15 cellular contexts compared by ENCODE assay signal in the genomic region with DNA sequence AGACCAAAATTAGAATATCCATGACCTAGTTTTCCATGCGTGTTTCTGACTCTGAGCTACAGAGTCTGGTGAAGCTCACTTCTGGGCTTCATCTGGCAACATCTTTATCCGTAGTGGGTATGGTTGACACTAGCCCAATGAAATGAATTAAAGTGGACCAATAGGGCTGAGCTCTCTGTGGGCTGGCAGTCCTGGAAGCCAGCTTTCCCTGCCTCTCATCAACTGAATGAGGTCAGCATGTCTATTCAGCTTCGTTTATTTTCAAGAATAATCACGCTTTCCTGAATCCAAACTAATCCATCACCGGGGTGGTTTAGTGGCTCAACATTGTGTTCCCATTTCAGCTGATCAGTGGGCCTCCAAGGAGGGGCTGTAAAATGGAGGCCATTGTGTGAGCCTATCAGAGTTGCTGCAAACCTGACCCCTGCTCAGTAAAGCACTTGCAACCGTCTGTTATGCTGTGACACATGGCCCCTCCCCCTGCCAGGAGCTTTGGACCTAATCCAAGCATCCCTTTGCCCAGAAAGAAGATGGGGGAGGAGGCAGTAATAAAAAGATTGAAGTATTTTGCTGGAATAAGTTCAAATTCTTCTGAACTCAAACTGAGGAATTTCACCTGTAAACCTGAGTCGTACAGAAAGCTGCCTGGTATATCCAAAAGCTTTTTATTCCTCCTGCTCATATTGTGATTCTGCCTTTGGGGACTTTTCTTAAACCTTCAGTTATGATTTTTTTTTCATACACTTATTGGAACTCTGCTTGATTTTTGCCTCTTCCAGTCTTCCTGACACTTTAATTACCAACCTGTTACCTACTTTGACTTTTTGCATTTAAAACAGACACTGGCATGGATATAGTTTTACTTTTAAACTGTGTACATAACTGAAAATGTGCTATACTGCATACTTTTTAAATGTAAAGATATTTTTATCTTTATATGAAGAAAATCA. TPM values are rescaled to one million over a fixed set of nuclear protein-coding genes. Genes with fewer than 3 reads are reported as not detected.
A peak's percentile ranks its signal among the peaks of the same experiment; 100 is the strongest.
DNase-seq lines count a peak whose midpoint lies in the region; ATAC-seq, FAIRE-seq and TF ChIP-seq lines count a peak whose summit lies in the region.
"Had no signal": no experiment of that assay in that cellular context is flagged by ENCODE, and none has a peak within 500 bp of the region (broad histone marks: within the 10 kb centered on the region; RNA-seq: fewer than 3 reads in every experiment).

No MANE protein-coding gene starts in this region.

- POLR2A ChIA-PET in endothelial cell of umbilical vein (lab: Charles Lee): no interaction called here

- no peaks in the 10 kb centered on the region for H3K9me1 ChIP-seq in endothelial cell of umbilical vein (replicated peaks; ENCODE audit: control insufficient read depth, extremely low read depth, insufficient read depth, low read length)

- FAIRE-seq in endothelial cell of umbilical vein (lab: Jason Lieb, UNC) (no peak), small intestine (lab: Jason Lieb, UNC) (no peak)
- FAIRE-seq: endometrium had no signal

- 60 to 66% (median 63%) methylated on average over 7 of the region's 7 CpGs for WGBS in small intestine, 3 donors
- WGBS in prostate gland: 66% methylated on average over 7 of the region's 7 CpGs

- H4K20me1 ChIP-seq in GM23338 (replicated peaks; ENCODE audit: insufficient read depth) (no peaks in the 10 kb centered on the region), endothelial cell of umbilical vein (replicated peaks; ENCODE audit: control insufficient read depth, extremely low read depth, insufficient read depth, low read length) (peaks cover 10% of the 10 kb centered on the region), osteoblast (ENCODE audit: insufficient read depth, low read length) (no peaks in the 10 kb centered on the region)

- H3K9me3 Mint-ChIP-seq in GM23338: no peaks in the 10 kb centered on the region; the same call in 2 of the 3 replicates

- no peak overlapping the region for H3K4me2 ChIP-seq in GM23338
- no peak overlapping the region for H3K4me2 ChIP-seq in endothelial cell of umbilical vein (ENCODE audit: insufficient read depth, low read length)
- no peak overlapping the region for H3K4me2 ChIP-seq in osteoblast (ENCODE audit: insufficient read depth, low read length)

- H3K27ac ChIP-seq in GM23338 (ENCODE audit: low read depth) (no peak overlapping the region), endothelial cell of umbilical vein (ENCODE audit: insufficient read depth, low read depth, low read length) (no peak overlapping the region), osteoblast (ENCODE audit: low read depth, low read length) (peak overlapping the region; percentile 33), small intestine (ENCODE audit: low read depth in 1 of 2, low read length in 1 of 2) (peak overlapping the region in 1 of 2 donors; percentile 4), prostate gland (no peak overlapping the region)

- intact Hi-C loops in endothelial cell of umbilical vein (cut with micrococcal nuclease) (no loop called here), prostate gland (cut with DNase I) (no loop called here)

- TSS peak; percentile 42 for BruUV-seq in endothelial cell of umbilical vein (replicated peaks; lab: Mats Ljungman, UMichigan)

- no peak overlapping the region for H3K4me3 Mint-ChIP-seq in GM23338
- H3K4me3 Mint-ChIP-seq: CD4-positive, CD25-positive, alpha-beta regulatory T cell had no signal

- no peak overlapping the region for H3K27ac Mint-ChIP-seq in GM23338
- H3K27ac Mint-ChIP-seq: CD4-positive, CD25-positive, alpha-beta regulatory T cell had no signal

- H3K4me3 ChIP-seq in GM23338 (no peak overlapping the region), endothelial cell of umbilical vein (replicated peaks in 1 of 3; ENCODE audit: insufficient read depth in 1 of 3, low read depth in 1 of 3, low read length in 3 of 3) (no peak overlapping the region), osteoblast (ENCODE audit: insufficient read depth, low read length) (no peak overlapping the region), small intestine (ENCODE audit: low read depth in 1 of 2, low read length in 2 of 2) (peak overlapping the region in 1 of 2 donors; percentile 20), prostate gland (no peak overlapping the region)

- H3K4me1 ChIP-seq in GM23338 (ENCODE audit: insufficient read depth): 0 out of 2 replicates have a peak, but pooled peaks cover 5% of the 10 kb centered on the region
- H3K4me1 ChIP-seq in endothelial cell of umbilical vein (ENCODE audit: control insufficient read depth, extremely low read depth, insufficient read depth, low read length): peaks cover 4% of the 10 kb centered on the region
- peaks cover 19% of the 10 kb centered on the region for H3K4me1 ChIP-seq in osteoblast (ENCODE audit: insufficient read depth, low read length)
- H3K4me1 ChIP-seq in small intestine (ENCODE audit: control insufficient read depth in 2 of 2, insufficient read depth in 1 of 2, low read depth in 1 of 2, low read length in 1 of 2): no peaks in the 10 kb centered on the region
- no peaks in the 10 kb centered on the region for H3K4me1 ChIP-seq in prostate gland (replicated peaks)

- H3K79me2 ChIP-seq in GM23338 (replicated peaks; ENCODE audit: insufficient read depth) (no peaks in the 10 kb centered on the region), endothelial cell of umbilical vein (ENCODE audit: control insufficient read depth, insufficient read depth, low read length) (peaks cover 33% of the 10 kb centered on the region), osteoblast (ENCODE audit: insufficient read depth, low read length) (peaks cover 29% of the 10 kb centered on the region)

- peaks cover 2% of the 10 kb centered on the region; the same call in 2 of the 3 replicates for H3K4me1 Mint-ChIP-seq in GM23338
- H3K4me1 Mint-ChIP-seq: CD4-positive, CD25-positive, alpha-beta regulatory T cell had no signal

- H3K36me3 Mint-ChIP-seq in GM23338 (ENCODE audit: low read depth): no peaks in the 10 kb centered on the region
- H3K36me3 Mint-ChIP-seq: CD4-positive, CD25-positive, alpha-beta regulatory T cell had no signal

- no peaks in the 10 kb centered on the region for H3K36me3 ChIP-seq in GM23338 (ENCODE audit: insufficient read depth)
- H3K36me3 ChIP-seq in endothelial cell of umbilical vein (ENCODE audit: control insufficient read depth in 2 of 2, extremely low read depth in 1 of 2, insufficient read depth in 2 of 2, low read length in 2 of 2): peaks cover 24 to 28% of the 10 kb centered on the region in 2 experiments
- peaks cover 41% of the 10 kb centered on the region for H3K36me3 ChIP-seq in osteoblast (ENCODE audit: insufficient read depth, low read length)
- H3K36me3 ChIP-seq in small intestine (ENCODE audit: control insufficient read depth in 2 of 2, insufficient read depth in 2 of 2, low read length in 2 of 2): no peaks in the 10 kb centered on the region
- no peaks in the 10 kb centered on the region for H3K36me3 ChIP-seq in prostate gland

- H3K27me3 ChIP-seq in GM23338 (ENCODE audit: insufficient read depth) (no peaks in the 10 kb centered on the region), endothelial cell of umbilical vein (ENCODE audit: control insufficient read depth in 2 of 2, insufficient read depth in 2 of 2, low read length in 2 of 2) (no peaks in the 10 kb centered on the region), osteoblast (ENCODE audit: insufficient read depth, low read length) (no peaks in the 10 kb centered on the region), small intestine (ENCODE audit: control insufficient read depth in 2 of 2, insufficient read depth in 2 of 2, low read length in 2 of 2) (no peaks in the 10 kb centered on the region), prostate gland (replicated peaks; ENCODE audit: insufficient read depth) (no peaks in the 10 kb centered on the region)

- TF ChIP-seq POLR2A in endothelial cell of umbilical vein (IDR thresholded peaks at IDR 0.05; ENCODE audit: low read depth, low read length): no peak
- no peak for TF ChIP-seq POLR2A in prostate gland (IDR thresholded peaks at IDR 0.05)

- H3F3A ChIP-seq in GM23338 (replicated peaks; ENCODE audit: low read depth): no peaks in the 10 kb centered on the region

- H2AFZ ChIP-seq in GM23338: no peak overlapping the region; the same call in 1 of the 2 replicates
- no peak overlapping the region for H2AFZ ChIP-seq in endothelial cell of umbilical vein (ENCODE audit: low read depth, low read length)
- H2AFZ ChIP-seq in osteoblast (ENCODE audit: low read length): no peak overlapping the region

- H3K9ac ChIP-seq in endothelial cell of umbilical vein (replicated peaks; ENCODE audit: extremely low read depth, insufficient read depth, low read length): no peak overlapping the region

- no peak for DNase-seq in GM23338 (ENCODE audit: low spot score)
- DNase-seq in NCI-H524 treated with DMSO at 0.1 percent for 48 hours (lab: John Stamatoyannopoulos, UW): peak; percentile 48
- no peak for DNase-seq in endothelial cell of umbilical vein (ENCODE audit: low read depth, low spot score)
- DNase-seq in osteoblast (ENCODE audit: insufficient read length, low spot score, missing footprints): no peak
- DNase-seq in small intestine: no peak
- DNase-seq in activated CD4-positive, CD25-positive, alpha-beta regulatory T cell (lab: John Stamatoyannopoulos, UW): no peak
- DNase-seq in prostate gland (ENCODE audit: low spot score): no peak
- DNase-seq: activated CD4-positive, alpha-beta T cell treated with anti-CD3 and anti-CD28 coated beads, Interleukin-2, amount 50 U/mL, for 1 hour; CD4-positive, CD25-positive, alpha-beta regulatory T cell; hypothalamus; MV-4-11; stimulated activated CD4-positive, alpha-beta T cell treated with anti-CD3 and anti-CD28 coated beads, Interleukin-2, amount 100 ng/mL, for 48 hours; T-helper 1 cell had no signal

- no peaks in the 10 kb centered on the region for H3K27me3 Mint-ChIP-seq in GM23338 (ENCODE audit: insufficient read depth, low read depth, poor library complexity)

- dilution Hi-C loops in endothelial cell of umbilical vein (cut with MboI; ENCODE audit: extremely low pct_ligation_motif_present, low sequenced_read_pairs): no loop called here

- 0 out of 2 replicates have a peak, but pooled peaks cover 4% of the 10 kb centered on the region for H3K9me2 ChIP-seq in GM23338 (ENCODE audit: insufficient read depth)

- CTCF ChIA-PET in endothelial cell of umbilical vein (lab: Charles Lee): interaction anchor here (0.5 to 5.9 kb wide), 4 partner anchors 14 to 61 kb away, joined by 3 to 36 read pairs (median 7); a partner anchor contains a TSS

- H3K9me3 ChIP-seq in endothelial cell of umbilical vein (replicated peaks; ENCODE audit: control insufficient read depth, insufficient read depth, low read length): no peaks in the 10 kb centered on the region
- H3K9me3 ChIP-seq in osteoblast (ENCODE audit: low read depth, low read length): no peaks in the 10 kb centered on the region
- H3K9me3 ChIP-seq in small intestine (ENCODE audit: control insufficient read depth, low read depth): no peaks in the 10 kb centered on the region
- no peaks in the 10 kb centered on the region for H3K9me3 ChIP-seq in prostate gland

- no peak for TF ChIP-seq CTCF in GM23338 (conservative IDR thresholded peaks at IDR 0.05; ENCODE audit: low read depth in 2 of 2)
- no peak for TF ChIP-seq CTCF in endothelial cell of umbilical vein (IDR thresholded peaks at IDR 0.05; ENCODE audit: extremely low read depth in 1 of 2, insufficient read depth in 1 of 2, low read depth in 1 of 2, low read length in 2 of 2)
- no peak for TF ChIP-seq CTCF in osteoblast (IDR thresholded peaks at IDR 0.05; ENCODE audit: extremely low read depth, low read depth, low read length)
- no peak for TF ChIP-seq CTCF in prostate gland (IDR thresholded peaks at IDR 0.05)

- ATAC-seq in GM23338 (peak; percentile 36; the same call in 1 of the 3 replicates), HG03159 (IDR thresholded peaks at IDR 0.05; ENCODE audit: unreplicated experiment) (no peak)

RNA-seq across cellular contexts. Expression of a gene that starts 35.5 kb away (rescaled TPM):
- 16.0 and 22.5 TPM in 2 replicates for total RNA-seq in GM23338 (2014; rRNA removed; shearing (Covaris generic))
- polyA plus RNA-seq in GM23338 (2016; fragmentation: Nextera tagmentation; extraction: Ambion mirVana) (16.0 and 21.1 TPM in 2 replicates), endothelial cell of umbilical vein (3,129 and 3,339 TPM in 2 replicates), small intestine (10 to 100 TPM in 1 of 3 donors, 1 to 10 TPM in 2; 3.1 to 57.3 (median 8.9) TPM)
- total RNA-seq in endothelial cell of umbilical vein (1,126 and 1,483 TPM in 2 replicates), osteoblast (291 and 337 TPM in 2 replicates), prostate gland (100 to 1,000 TPM in 1 of 2 donors, 10 to 100 TPM in 1; 54.0 to 114 TPM)
- 1,679 and 1,960 TPM in 2 replicates for polyA plus RNA-seq in endothelial cell of umbilical vein (2011; cell fraction: cytosol; rRNA removed)
- polyA plus RNA-seq in endothelial cell of umbilical vein (2011; cell fraction: nucleus; rRNA removed): 638 and 808 TPM in 2 replicates
- 635 and 1,042 TPM in 2 replicates for polyA plus RNA-seq in endothelial cell of umbilical vein (2012)
- 5,246 and 5,371 TPM in 2 replicates for polyA minus RNA-seq in endothelial cell of umbilical vein
- 0.92 TPM for polyA minus RNA-seq in endothelial cell of umbilical vein (2011; cell fraction: cytosol; rRNA and poly(A)+ RNA removed)
- 779 and 1,152 TPM in 2 replicates for polyA minus RNA-seq in endothelial cell of umbilical vein (2011; cell fraction: nucleus; rRNA and poly(A)+ RNA removed)
- total RNA-seq: CD4-positive, CD25-positive, alpha-beta regulatory T cell had no signal
